In genomic region chr2:38533180-38533579, GRCh38 we compare ENCODE assay signal across 13 cellular contexts.
DNase-seq lines count a peak whose midpoint lies in the region; ATAC-seq and TF ChIP-seq lines count a peak whose summit lies in the region.
"Had no signal": no experiment of that assay in that cellular context is flagged by ENCODE, and none has a peak within 500 bp of the region (broad histone marks: within the 10 kb centered on the region; RNA-seq: fewer than 3 reads in every experiment).

No MANE protein-coding gene starts in this region.

- no peaks in the 10 kb centered on the region for H3K9me3 ChIP-seq in effector memory CD4-positive, alpha-beta T cell (ENCODE audit: control insufficient read depth, low read length)
- H3K9me3 ChIP-seq: ascending aorta, BLaER1, heart right ventricle, psoas muscle had no signal

- H3K9me3 Mint-ChIP-seq in activated T-helper 17 cell treated with anti-CD3 and anti-CD28 coated beads, Interleukin-2, amount 50 U/mL, for 72 hours = no peaks in the 10 kb centered on the region
- H3K9me3 Mint-ChIP-seq in WTC11 = no peaks in the 10 kb centered on the region

- no peak overlapping the region for H3K27ac Mint-ChIP-seq in activated T-helper 17 cell treated with anti-CD3 and anti-CD28 coated beads, Interleukin-2, amount 50 U/mL, for 72 hours
- H3K27ac Mint-ChIP-seq in WTC11 = no peak overlapping the region

- H3K27ac ChIP-seq in effector memory CD4-positive, alpha-beta T cell (ENCODE audit: insufficient read depth, low read length, poor library complexity, severe bottlenecking) = no peak overlapping the region
- H3K27ac ChIP-seq: ascending aorta, BLaER1, heart right ventricle, psoas muscle had no signal

- intact Hi-C loops in Right ventricle myocardium inferior (cut with DNase I) = no loop called here

- H3K4me1 Mint-ChIP-seq in activated T-helper 17 cell treated with anti-CD3 and anti-CD28 coated beads, Interleukin-2, amount 50 U/mL, for 72 hours = peaks cover 4% of the 10 kb centered on the region
- H3K4me1 Mint-ChIP-seq in WTC11 = peaks cover 13% of the 10 kb centered on the region

- CTCF ChIA-PET in GM10248 (lab: Yijun Ruan, JAX) = interaction anchor here (0.8 to 4.4 kb wide), 16 partner anchors 9 to 258 kb away, joined by 3 to 25 read pairs (median 4); no protein-coding TSS in a partner anchor
- CTCF ChIA-PET in WTC11 (lab: Charles Lee) = interaction anchor here (1.0 to 2.1 kb wide), 2 partner anchors 47 to 49 kb away, joined by 3 to 7 read pairs; no protein-coding TSS in a partner anchor

- H3K4me3 ChIP-seq in effector memory CD4-positive, alpha-beta T cell (ENCODE audit: insufficient read depth, low read depth, low read length, poor library complexity, severe bottlenecking) = no peak overlapping the region
- H3K4me3 ChIP-seq: BLaER1, heart right ventricle, psoas muscle had no signal

- no peak for TF ChIP-seq CTCF in GM10248 (IDR thresholded peaks at IDR 0.05; ENCODE audit: control extremely low read depth, extremely low read depth, low read depth, missing control alignments)
- no peak for TF ChIP-seq CTCF in WTC11 (IDR thresholded peaks at IDR 0.05)

- DNase-seq in GM10248 (ENCODE audit: extremely low spot score) (peak; percentile 74), Right ventricle myocardium inferior (ENCODE audit: missing footprints) (no peak), WTC11 (ENCODE audit: low spot score) (no peak), GOT3 (lab: John Stamatoyannopoulos, UW) (no peak)
- no peak for DNase-seq in effector memory CD4-positive, alpha-beta T cell
- DNase-seq: heart right ventricle, psoas muscle, T-helper 1 cell had no signal

- ATAC-seq in GM19468 (IDR thresholded peaks at IDR 0.05; ENCODE audit: extremely low read depth, unreplicated experiment) (peak; percentile 97), HG03108 (IDR thresholded peaks at IDR 0.05; ENCODE audit: unreplicated experiment) (peak; percentile 97), Right ventricle myocardium inferior (no peak), WTC11 (no peak)
- peak; percentile 41 for ATAC-seq in activated T-helper 17 cell treated with anti-CD3 and anti-CD28 coated beads, Interleukin-2, amount 50 U/mL, for 72 hours (replicated peaks)
- ATAC-seq: psoas muscle had no signal

- POLR2A ChIA-PET in GM10248 (lab: Yijun Ruan, JAX) = interaction anchor here (1.0 to 3.9 kb wide), 2 partner anchors 204 to 218 kb away, joined by 5 to 29 read pairs; partner anchors contain the start of gene SRSF7
- POLR2A ChIA-PET in WTC11 (lab: Charles Lee) = interaction anchor here (1.3 kb wide), 1 partner anchor 218 kb away, joined by 4 read pairs; the partner anchor contains the start of gene SRSF7

- H3K4me1 ChIP-seq in effector memory CD4-positive, alpha-beta T cell (ENCODE audit: control insufficient read depth, insufficient read depth, low read length, poor library complexity, severe bottlenecking) = peaks cover 7% of the 10 kb centered on the region

- no peaks in the 10 kb centered on the region for H3K36me3 Mint-ChIP-seq in activated T-helper 17 cell treated with anti-CD3 and anti-CD28 coated beads, Interleukin-2, amount 50 U/mL, for 72 hours (ENCODE audit: low read depth)
- H3K36me3 Mint-ChIP-seq in WTC11 = no peaks in the 10 kb centered on the region

- no peaks in the 10 kb centered on the region for H3K36me3 ChIP-seq in effector memory CD4-positive, alpha-beta T cell (ENCODE audit: control insufficient read depth, insufficient read depth, low read length)
- H3K36me3 ChIP-seq: ascending aorta, BLaER1, heart right ventricle had no signal

- H3K27me3 ChIP-seq in effector memory CD4-positive, alpha-beta T cell (replicated peaks; ENCODE audit: control insufficient read depth, insufficient read depth, low read length, poor library complexity, severe bottlenecking) = peaks cover 3% of the 10 kb centered on the region
- H3K27me3 ChIP-seq: ascending aorta had no signal

- no peak overlapping the region for H3K4me3 Mint-ChIP-seq in activated T-helper 17 cell treated with anti-CD3 and anti-CD28 coated beads, Interleukin-2, amount 50 U/mL, for 72 hours
- no peak overlapping the region for H3K4me3 Mint-ChIP-seq in WTC11

- no peaks in the 10 kb centered on the region for H3K27me3 Mint-ChIP-seq in activated T-helper 17 cell treated with anti-CD3 and anti-CD28 coated beads, Interleukin-2, amount 50 U/mL, for 72 hours
- H3K27me3 Mint-ChIP-seq in WTC11 (ENCODE audit: low read depth) = peaks cover 21% of the 10 kb centered on the region

TF ChIP-seq in WTC11, 78 proteins besides CTCF, POLR2A, EP300 and RAD21:
- TF ChIP-seq ZNF425 (CRISPR knock-in tag; conservative IDR thresholded peaks at IDR 0.05) = no peak
- TF ChIP-seq, protein P1, sequence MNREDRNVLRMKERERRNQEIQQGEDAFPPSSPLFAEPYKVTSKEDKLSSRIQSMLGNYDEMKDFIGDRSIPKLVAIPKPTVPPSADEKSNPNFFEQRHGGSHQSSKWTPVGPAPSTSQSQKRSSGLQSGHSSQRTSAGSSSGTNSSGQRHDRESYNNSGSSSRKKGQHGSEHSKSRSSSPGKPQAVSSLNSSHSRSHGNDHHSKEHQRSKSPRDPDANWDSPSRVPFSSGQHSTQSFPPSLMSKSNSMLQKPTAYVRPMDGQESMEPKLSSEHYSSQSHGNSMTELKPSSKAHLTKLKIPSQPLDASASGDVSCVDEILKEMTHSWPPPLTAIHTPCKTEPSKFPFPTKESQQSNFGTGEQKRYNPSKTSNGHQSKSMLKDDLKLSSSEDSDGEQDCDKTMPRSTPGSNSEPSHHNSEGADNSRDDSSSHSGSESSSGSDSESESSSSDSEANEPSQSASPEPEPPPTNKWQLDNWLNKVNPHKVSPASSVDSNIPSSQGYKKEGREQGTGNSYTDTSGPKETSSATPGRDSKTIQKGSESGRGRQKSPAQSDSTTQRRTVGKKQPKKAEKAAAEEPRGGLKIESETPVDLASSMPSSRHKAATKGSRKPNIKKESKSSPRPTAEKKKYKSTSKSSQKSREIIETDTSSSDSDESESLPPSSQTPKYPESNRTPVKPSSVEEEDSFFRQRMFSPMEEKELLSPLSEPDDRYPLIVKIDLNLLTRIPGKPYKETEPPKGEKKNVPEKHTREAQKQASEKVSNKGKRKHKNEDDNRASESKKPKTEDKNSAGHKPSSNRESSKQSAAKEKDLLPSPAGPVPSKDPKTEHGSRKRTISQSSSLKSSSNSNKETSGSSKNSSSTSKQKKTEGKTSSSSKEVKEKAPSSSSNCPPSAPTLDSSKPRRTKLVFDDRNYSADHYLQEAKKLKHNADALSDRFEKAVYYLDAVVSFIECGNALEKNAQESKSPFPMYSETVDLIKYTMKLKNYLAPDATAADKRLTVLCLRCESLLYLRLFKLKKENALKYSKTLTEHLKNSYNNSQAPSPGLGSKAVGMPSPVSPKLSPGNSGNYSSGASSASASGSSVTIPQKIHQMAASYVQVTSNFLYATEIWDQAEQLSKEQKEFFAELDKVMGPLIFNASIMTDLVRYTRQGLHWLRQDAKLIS (CRISPR knock-in tag; IDR thresholded peaks at IDR 0.05; ENCODE audit: borderline replicate concordance) = no peak

Comparison
In these comparisons a context has a peak if more than half of its experiments do, and no peak if none do; other contexts are left out.
1. ATAC-seq: peak in GM19468 (single experiment), HG03108 (single experiment) and activated T-helper 17 cell treated with anti-CD3 and anti-CD28 coated beads, Interleukin-2, amount 50 U/mL, for 72 hours (single experiment); none in Right ventricle myocardium inferior (single experiment) and WTC11 (single experiment).